In genomic region chr9:20621553-20622329, GRCh38 we compare ENCODE assay signal across 8 cellular contexts. TPM values are rescaled to one million over a fixed set of nuclear protein-coding genes. Genes with fewer than 3 reads are reported as not detected.
DNase-seq lines count a peak whose midpoint lies in the region; ATAC-seq and TF ChIP-seq lines count a peak whose summit lies in the region.

No MANE protein-coding gene starts in this region.

- H3K9me3 Mint-ChIP-seq in IgD-negative memory B cell (peaks cover 0 to 2% (median 0%) of the 10 kb centered on the region in 3 donors), T-cell (no peaks in the 10 kb centered on the region)

- ATAC-seq in GM19397 (IDR thresholded peaks at IDR 0.05; ENCODE audit: unreplicated experiment) (peak; percentile 12), T-cell (replicated peaks in 1 of 4) (peak; percentile 33 to 41 (median 38)), HG03469 (IDR thresholded peaks at IDR 0.05; ENCODE audit: unreplicated experiment) (no peak)

- peaks cover 14 to 31% (median 30%) of the 10 kb centered on the region in 3 donors for H3K4me1 Mint-ChIP-seq in IgD-negative memory B cell
- H3K4me1 Mint-ChIP-seq in T-cell = peaks cover 49 to 56% (median 51%) of the 10 kb centered on the region in 3 donors

- TF ChIP-seq CTCF in C4-2B (conservative IDR thresholded peaks at IDR 0.05) = no peak

- H3K27me3 Mint-ChIP-seq in IgD-negative memory B cell (peaks cover 33% of the 10 kb centered on the region), T-cell (no peaks in the 10 kb centered on the region)

- H3K4me1 ChIP-seq in rectal smooth muscle tissue (ENCODE audit: control insufficient read depth, insufficient read depth, low read length) = peaks cover 2% of the 10 kb centered on the region

- POLR2A ChIA-PET in T-cell (lab: Charles Lee) = interaction anchor here (0.6 to 2.4 kb wide), 11 partner anchors 11 to 696 kb away, joined by 3 to 20 read pairs (median 5); partner anchors contain the start of gene FOCAD (in 2 of the 2)

- no peaks in the 10 kb centered on the region for H3K36me3 ChIP-seq in rectal smooth muscle tissue (ENCODE audit: control insufficient read depth, insufficient read depth, low read length)

- peak overlapping the region; percentile 91 to 97 (median 94) for H3K4me3 Mint-ChIP-seq in IgD-negative memory B cell
- H3K4me3 Mint-ChIP-seq in T-cell = peak overlapping the region; percentile 96 to 99 (median 98)

- H3K36me3 Mint-ChIP-seq in IgD-negative memory B cell (no peaks in the 10 kb centered on the region), T-cell (peaks cover 7% of the 10 kb centered on the region)

- H3K27ac Mint-ChIP-seq in IgD-negative memory B cell = peak overlapping the region; percentile 83 to 95 (median 89)
- H3K27ac Mint-ChIP-seq in T-cell = peak overlapping the region; percentile 97 to 99

- H3K27me3 ChIP-seq in rectal smooth muscle tissue (ENCODE audit: control insufficient read depth, insufficient read depth, low read length) = no peaks in the 10 kb centered on the region

- peak overlapping the region; percentile 90 for H3K4me3 ChIP-seq in rectal smooth muscle tissue (ENCODE audit: low read length)

- DNase-seq in T-cell (peak; percentile 59 to 83 (median 76)), anterior cingulate cortex (lab: John Stamatoyannopoulos, UW) (peak in 54 of 58 donors; percentile 38 to 86 (median 74)), hepatic stellate cell (ENCODE audit: low spot score) (peak; percentile 51)

- H3K27ac ChIP-seq in C4-2B (peak overlapping the region; percentile 73), rectal smooth muscle tissue (ENCODE audit: low read depth, low read length) (peak overlapping the region; percentile 88)

- CTCF ChIA-PET in T-cell (lab: Charles Lee) = interaction anchor here (0.7 to 2.0 kb wide), 10 partner anchors 8 to 413 kb away, joined by 3 to 19 read pairs (median 4); partner anchors contain the start of gene FOCAD (in 1 of the 2)

- peak overlapping the region; percentile 51 for H3K9ac ChIP-seq in rectal smooth muscle tissue (ENCODE audit: low read length)

RNA-seq across cellular contexts. Expression of gene MLLT3, which starts 0.6 kb away (rescaled TPM):
- polyA plus RNA-seq in IgD-negative memory B cell = 3.2 TPM
- 10 to 100 TPM; 51.8 to 96.6 (median 58.9) TPM for total RNA-seq in T-cell
